In the genomic region with DNA sequence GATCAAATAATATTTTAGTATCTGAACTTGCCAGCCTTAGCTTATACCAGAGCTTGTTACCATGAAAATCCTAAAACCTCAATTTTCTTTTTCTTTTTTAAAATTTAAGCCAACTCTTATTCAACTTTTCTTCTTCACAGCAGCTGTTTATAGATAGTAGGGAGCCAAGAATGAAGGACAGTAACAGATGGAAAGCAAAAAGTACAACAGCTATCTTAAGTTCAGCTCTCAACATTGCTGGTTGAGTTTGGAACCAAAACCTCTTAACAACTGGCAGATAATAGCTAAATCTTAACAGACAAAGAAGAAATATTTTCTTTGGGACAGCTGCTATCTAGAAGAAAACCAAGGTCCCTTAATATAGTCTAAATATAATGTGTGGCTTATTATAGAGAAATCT, we compare ENCODE assay signal across 21 cellular contexts.
DNase-seq lines count a peak whose midpoint lies in the region; ATAC-seq and TF ChIP-seq lines count a peak whose summit lies in the region.
"Had no signal": no experiment of that assay in that cellular context is flagged by ENCODE, and none has a peak within 500 bp of the region (broad histone marks: within the 10 kb centered on the region; RNA-seq: fewer than 3 reads in every experiment).

No MANE protein-coding gene starts in this region.

- H3K4me1 Mint-ChIP-seq in MCF 10A (ENCODE audit: insufficient read depth, unreplicated experiment) (no peaks in the 10 kb centered on the region), chondrocyte (ENCODE audit: low read depth) (peaks cover 4% of the 10 kb centered on the region)

- DNase-seq in DMS 273 (lab: John Stamatoyannopoulos, UW; ENCODE audit: unreplicated experiment), result peak; percentile 50
- no peak for DNase-seq in DMS 273 treated with DMSO at 0.1 percent for 48 hours (lab: John Stamatoyannopoulos, UW)
- DNase-seq in SJCRH30, result peak; percentile 30 to 92
- no peak for DNase-seq in left ventricle myocardium superior
- peak; percentile 45 for DNase-seq in skeletal muscle cell (ENCODE audit: low read depth)
- no peak for DNase-seq in MCF 10A (ENCODE audit: unreplicated experiment)
- DNase-seq in chondrocyte (ENCODE audit: low spot score), result no peak
- no peak for DNase-seq in iPS-NIHi7 (ENCODE audit: extremely low spot score)
- DNase-seq: AML-193; H9; MG63; NCI-H1048; NCI-H1436 treated with DMSO at 0.1 percent for 48 hours; NCI-H2029; NCI-H2171; NK-92 treated with Interleukin-12 subunit alpha and Interleukin-12 subunit beta, amount 100 ng/mL, for 24 hours; Peyer's patch had no signal

- POLR2A ChIA-PET in MCF 10A (lab: Yijun Ruan, JAX), result no interaction called here

- H3K27ac Mint-ChIP-seq in MCF 10A (ENCODE audit: low read depth, unreplicated experiment) (no peak overlapping the region), chondrocyte (ENCODE audit: unreplicated experiment) (no peak overlapping the region)

- intact Hi-C loops in left ventricle myocardium superior (cut with micrococcal nuclease) (no loop called here), MCF 10A (cut with micrococcal nuclease) (no loop called here)

- no TSS peak for BruUV-seq in MCF 10A (replicated peaks; lab: Mats Ljungman, UMichigan)

- H3K27me3 ChIP-seq in SJCRH30, result no peaks in the 10 kb centered on the region
- H3K27me3 ChIP-seq: MG63, Peyer's patch had no signal

- H3K27me3 Mint-ChIP-seq in MCF 10A (ENCODE audit: insufficient read depth, unreplicated experiment), result no peaks in the 10 kb centered on the region
- no peaks in the 10 kb centered on the region for H3K27me3 Mint-ChIP-seq in chondrocyte (ENCODE audit: low read depth)

- H3K27ac ChIP-seq in SJCRH30, result peak overlapping the region; percentile 50
- H3K27ac ChIP-seq: 22Rv1, C4-2B, HL-60, Peyer's patch, SK-N-MC had no signal

- peaks cover 18% of the 10 kb centered on the region for H3K4me1 ChIP-seq in SJCRH30

- CTCF ChIA-PET in MCF 10A (lab: Yijun Ruan, JAX), result no interaction called here

- TF ChIP-seq CTCF in MCF 10A (IDR thresholded peaks at IDR 0.05; ENCODE audit: unreplicated experiment) (no peak), chondrocyte (IDR thresholded peaks at IDR 0.05) (no peak)

- peaks cover 2% of the 10 kb centered on the region; the same call in 1 of the 2 replicates for H3K36me3 ChIP-seq in SJCRH30

- H3K9me3 ChIP-seq in SJCRH30 (replicated peaks), result no peaks in the 10 kb centered on the region
- H3K9me3 ChIP-seq: MG63, Peyer's patch had no signal

- ATAC-seq in left ventricle myocardium superior, result peak; percentile 81

- H3K36me3 Mint-ChIP-seq in MCF 10A (ENCODE audit: insufficient read depth, unreplicated experiment) (peaks cover 35% of the 10 kb centered on the region), chondrocyte (ENCODE audit: low read depth) (peaks cover 16% of the 10 kb centered on the region)

- H3K9me3 Mint-ChIP-seq in MCF 10A (ENCODE audit: unreplicated experiment) (no peaks in the 10 kb centered on the region), chondrocyte (ENCODE audit: low read depth) (no peaks in the 10 kb centered on the region)

- no peak overlapping the region for H3K4me3 ChIP-seq in SJCRH30
- no peak overlapping the region for H3K4me3 ChIP-seq in skeletal muscle cell (ENCODE audit: low read depth, low read length)
- H3K4me3 ChIP-seq: MG63, Peyer's patch, SK-N-MC had no signal

- no peak overlapping the region for H3K4me3 Mint-ChIP-seq in MCF 10A (ENCODE audit: unreplicated experiment)
- H3K4me3 Mint-ChIP-seq in chondrocyte (ENCODE audit: unreplicated experiment), result no peak overlapping the region
- H3K4me3 Mint-ChIP-seq: H9 had no signal

Comparison
In these comparisons a context has a peak if more than half of its experiments do, and no peak if none do; other contexts are left out.
1. DNase-seq: peak in DMS 273 (single experiment), SJCRH30 (2 of 2) and skeletal muscle cell (single experiment); none in DMS 273 treated with DMSO at 0.1 percent for 48 hours (single experiment), left ventricle myocardium superior (single experiment), MCF 10A (single experiment), chondrocyte (single experiment) and iPS-NIHi7 (single experiment).